ENCODE assay signal across 15 cellular contexts in genomic region chr7:34175837-34176236, GRCh38.
DNase-seq lines count a peak whose midpoint lies in the region; ATAC-seq, FAIRE-seq and TF ChIP-seq lines count a peak whose summit lies in the region.
"Had no signal": no experiment of that assay in that cellular context is flagged by ENCODE, and none has a peak within 500 bp of the region (broad histone marks: within the 10 kb centered on the region; RNA-seq: fewer than 3 reads in every experiment).

No MANE protein-coding gene starts in this region.

- peak overlapping the region; percentile 73; the same call in 1 of the 2 replicates for H3K9ac ChIP-seq in ES-I3 (ENCODE audit: low read depth, low read length)
- H3K9ac ChIP-seq in HUES6 (ENCODE audit: low read length) = no peak overlapping the region
- no peak overlapping the region for H3K9ac ChIP-seq in HepG2 (ENCODE audit: insufficient read depth, low read depth, low read length)

- FAIRE-seq in HepG2 (lab: Jason Lieb, UNC) = no peak
- FAIRE-seq: G401.6, GM12878 had no signal

- H3K27me3 ChIP-seq in HUES6 (ENCODE audit: control insufficient read depth, insufficient read depth, low read length) (no peaks in the 10 kb centered on the region), upper lobe of right lung (no peaks in the 10 kb centered on the region), HepG2 (ENCODE audit: control insufficient read depth in 1 of 2, insufficient read depth in 2 of 2, low read length in 2 of 2) (no peaks in the 10 kb centered on the region), dorsolateral prefrontal cortex (no peaks in the 10 kb centered on the region)

- H3K79me2 ChIP-seq in HepG2 (ENCODE audit: insufficient read depth, low read length) = no peaks in the 10 kb centered on the region

- no peak overlapping the region for H3K4me2 ChIP-seq in HepG2 (ENCODE audit: low read depth, low read length)

- peak overlapping the region; percentile 93 for H3K4me3 Mint-ChIP-seq in WTC11
- peak overlapping the region; percentile 91 for H3K4me3 Mint-ChIP-seq in neural crest cell
- H3K4me3 Mint-ChIP-seq: CD4-positive, CD25-positive, alpha-beta regulatory T cell had no signal

- H3K27ac ChIP-seq in HUES6 (ENCODE audit: low read depth, low read length) = peak overlapping the region; percentile 59; the same call in 1 of the 2 replicates
- no peak overlapping the region for H3K27ac ChIP-seq in upper lobe of right lung
- no peak overlapping the region for H3K27ac ChIP-seq in HepG2 (ENCODE audit: extremely low read length, insufficient read depth, low read length)
- H3K27ac ChIP-seq in dorsolateral prefrontal cortex = no peak overlapping the region

- in situ Hi-C loops in HepG2 (cut with HindIII; ENCODE audit: extremely low pct_ligation_motif_present, low pct_unique_long_range_greater_than_20kb) = no loop called here

- no peak for ATAC-seq in WTC11
- ATAC-seq in upper lobe of right lung = no peak
- ATAC-seq in HepG2 = no peak
- ATAC-seq: GM12878 had no signal

- no peak for DNase-seq in WTC11 (ENCODE audit: low spot score)
- no peak for DNase-seq in neural crest cell (ENCODE audit: low read depth, low spot score)
- DNase-seq in upper lobe of right lung = no peak
- no peak for DNase-seq in RKO (ENCODE audit: low spot score)
- no peak for DNase-seq in HepG2 (ENCODE audit: low spot score)
- DNase-seq in dorsolateral prefrontal cortex = no peak
- DNase-seq: CD4-positive, CD25-positive, alpha-beta regulatory T cell; DMS79 treated with DMSO at 0.1 percent for 48 hours; KG1; NCI-H1417 treated with DMSO at 0.1 percent for 48 hours; NCI-H2029 had no signal

- intact Hi-C loops in upper lobe of right lung (cut with DNase I) (no loop called here), HepG2 (cut with micrococcal nuclease; ENCODE audit: unreplicated experiment) (no loop called here), dorsolateral prefrontal cortex (cut with DNase I) (no loop called here)

- BruUV-seq in HepG2 (replicated peaks; lab: Mats Ljungman, UMichigan) = no TSS peak

- no peak for TF ChIP-seq POLR2A in HepG2 (IDR thresholded peaks at IDR 0.05; ENCODE audit: insufficient read depth in 1 of 2, low read depth in 2 of 2, low read length in 2 of 2)

- H3K9me3 Mint-ChIP-seq in WTC11 (0 out of 2 replicates have a peak, but pooled peaks cover 3% of the 10 kb centered on the region), neural crest cell (peaks cover 8% of the 10 kb centered on the region)

- H3K27me3 Mint-ChIP-seq in WTC11 (ENCODE audit: low read depth) = no peaks in the 10 kb centered on the region
- no peaks in the 10 kb centered on the region for H3K27me3 Mint-ChIP-seq in neural crest cell (ENCODE audit: low read depth)
- H3K27me3 Mint-ChIP-seq: CD4-positive, CD25-positive, alpha-beta regulatory T cell had no signal

- no peak for TF ChIP-seq EP300 in HepG2 (IDR thresholded peaks at IDR 0.05; ENCODE audit: low read depth in 2 of 2, low read length in 2 of 2)
- no peak for TF ChIP-seq EP300 in HepG2 (CRISPR knock-in tag; IDR thresholded peaks at IDR 0.05; ENCODE audit: borderline replicate concordance)

- H3K9me3 ChIP-seq in ES-I3 (ENCODE audit: control insufficient read depth, insufficient read depth, low read length) (peaks cover 4% of the 10 kb centered on the region; the same call in 1 of the 2 replicates), HUES6 (ENCODE audit: control insufficient read depth, insufficient read depth, low read depth, low read length) (peaks cover 3% of the 10 kb centered on the region; the same call in 1 of the 2 replicates), upper lobe of right lung (no peaks in the 10 kb centered on the region), HepG2 (ENCODE audit: low read length) (no peaks in the 10 kb centered on the region)

- 4% methylated on average over 3 of the region's 3 CpGs for WGBS in HepG2 (ENCODE audit: low lambda C conversion rate)

- no peaks in the 10 kb centered on the region for H4K20me1 ChIP-seq in HepG2 (ENCODE audit: insufficient read depth, low read length)

- POLR2A ChIA-PET in WTC11 (lab: Charles Lee) (no interaction called here), HepG2 (lab: Yijun Ruan, JAX) (no interaction called here)

- TF ChIP-seq CTCF in WTC11 (IDR thresholded peaks at IDR 0.05) (no peak), neural crest cell (conservative IDR thresholded peaks at IDR 0.05) (no peak), upper lobe of right lung (IDR thresholded peaks at IDR 0.05) (no peak), HepG2 (CRISPR knock-in tag; IDR thresholded peaks at IDR 0.05) (no peak), dorsolateral prefrontal cortex (IDR thresholded peaks at IDR 0.05 in 54 of 56, conservative IDR thresholded peaks at IDR 0.05 in 2 of 56; ENCODE audit: low read depth in 1 of 56, partially characterized antibody in 56 of 56) (no peak)

- CTCF ChIA-PET in WTC11 (lab: Charles Lee) = interaction anchor here (1.9 kb wide), 1 partner anchor 42 kb away, joined by 5 read pairs; no protein-coding TSS in a partner anchor
- CTCF ChIA-PET in HepG2 (lab: Yijun Ruan, JAX; ENCODE audit: low intra/inter-chr PET ratio, low total read pairs) = no interaction called here

- H3K4me3 ChIP-seq in HUES6 (ENCODE audit: low read depth, low read length) (peak overlapping the region; percentile 61), upper lobe of right lung (no peak overlapping the region), HepG2 (replicated peaks in 1 of 3; ENCODE audit: insufficient read depth in 1 of 3, low read depth in 2 of 3, low read length in 3 of 3) (no peak overlapping the region), dorsolateral prefrontal cortex (no peak overlapping the region)
- H3K4me3 ChIP-seq: GM12878 had no signal

- no peaks in the 10 kb centered on the region for H3K36me3 ChIP-seq in ES-I3 (ENCODE audit: insufficient read depth, low read length)
- no peaks in the 10 kb centered on the region for H3K36me3 ChIP-seq in HUES6 (ENCODE audit: control insufficient read depth, insufficient read depth, low read length)
- H3K36me3 ChIP-seq in upper lobe of right lung = no peaks in the 10 kb centered on the region
- no peaks in the 10 kb centered on the region for H3K36me3 ChIP-seq in HepG2 (replicated peaks in 1 of 2; ENCODE audit: control insufficient read depth in 1 of 2, insufficient read depth in 2 of 2, low read length in 2 of 2)

- no peak for TF ChIP-seq RAD21 in HepG2 (CRISPR knock-in tag; IDR thresholded peaks at IDR 0.05)

- H3K4me1 Mint-ChIP-seq in WTC11 (peaks cover 23% of the 10 kb centered on the region), neural crest cell (peaks cover 10% of the 10 kb centered on the region)
- H3K4me1 Mint-ChIP-seq: CD4-positive, CD25-positive, alpha-beta regulatory T cell had no signal

- no peaks in the 10 kb centered on the region for H3K4me1 ChIP-seq in ES-I3 (ENCODE audit: insufficient read depth, low read length)
- H3K4me1 ChIP-seq in HUES6 (ENCODE audit: control insufficient read depth, insufficient read depth, low read length) = no peaks in the 10 kb centered on the region; the same call in 1 of the 2 replicates
- no peaks in the 10 kb centered on the region for H3K4me1 ChIP-seq in upper lobe of right lung
- H3K4me1 ChIP-seq in HepG2 (ENCODE audit: insufficient read depth, low read length) = no peaks in the 10 kb centered on the region

- H3K36me3 Mint-ChIP-seq in WTC11 (no peaks in the 10 kb centered on the region), neural crest cell (ENCODE audit: low read depth) (peaks cover 8% of the 10 kb centered on the region)
- H3K36me3 Mint-ChIP-seq: CD4-positive, CD25-positive, alpha-beta regulatory T cell had no signal

- no peak overlapping the region for H2AFZ ChIP-seq in HepG2 (ENCODE audit: low read length)

- H3K27ac Mint-ChIP-seq in WTC11 (no peak overlapping the region), neural crest cell (ENCODE audit: unreplicated experiment) (peak overlapping the region; percentile 35)
- H3K27ac Mint-ChIP-seq: CD4-positive, CD25-positive, alpha-beta regulatory T cell had no signal

TF ChIP-seq in WTC11, 78 proteins besides CTCF, POLR2A, EP300 and RAD21 (continues in another document):
- TF ChIP-seq ZMAT4 (CRISPR knock-in tag; IDR thresholded peaks at IDR 0.05) (no peak), OVOL2 (CRISPR knock-in tag; IDR thresholded peaks at IDR 0.05; ENCODE audit: borderline replicate concordance) (no peak), ZSCAN18 (CRISPR knock-in tag; IDR thresholded peaks at IDR 0.05) (no peak), FOXK1 (CRISPR knock-in tag; IDR thresholded peaks at IDR 0.05) (no peak)

TF ChIP-seq in HepG2, 621 proteins besides CTCF, POLR2A, EP300 and RAD21:
- no peak for TF ChIP-seq HNRNPK (IDR thresholded peaks at IDR 0.05; ENCODE audit: low read depth, low read length, poor library complexity, severe bottlenecking)
- no peak for TF ChIP-seq THAP8 (CRISPR knock-in tag; IDR thresholded peaks at IDR 0.05; ENCODE audit: borderline replicate concordance)
- no peak for TF ChIP-seq RFX5 (IDR thresholded peaks at IDR 0.05; ENCODE audit: low read depth, low read length)
- no peak for TF ChIP-seq NR2F6 (IDR thresholded peaks at IDR 0.05)
- no peak for TF ChIP-seq NR2F6 (CRISPR knock-in tag; IDR thresholded peaks at IDR 0.05)
- no peak for TF ChIP-seq ZBTB42 (CRISPR knock-in tag; IDR thresholded peaks at IDR 0.05)
- no peak for TF ChIP-seq REXO4 (CRISPR knock-in tag; IDR thresholded peaks at IDR 0.05; ENCODE audit: borderline replicate concordance)
